Comparison of ENCODE assay signal across 13 cellular contexts in the genomic region with DNA sequence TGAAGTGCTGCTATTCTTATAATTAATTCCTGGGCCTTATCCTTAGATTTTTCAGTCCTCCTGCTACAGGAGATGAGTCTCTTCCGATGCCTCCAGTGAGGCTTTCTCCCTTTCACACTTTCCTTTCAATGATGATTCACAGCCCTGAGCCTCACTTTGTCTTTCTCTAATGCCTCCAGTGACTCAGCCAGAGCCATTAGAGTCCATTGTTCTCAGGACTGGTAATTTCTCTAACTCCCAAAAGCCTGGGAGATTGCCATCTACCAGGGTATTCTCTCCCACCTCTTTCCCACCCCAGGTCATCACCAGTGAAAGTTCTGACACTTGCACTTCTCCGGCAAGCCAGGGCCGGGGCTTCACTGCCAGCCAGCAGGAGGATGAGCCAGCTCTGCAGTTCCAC. TPM values are rescaled to one million over a fixed set of nuclear protein-coding genes. Genes with fewer than 3 reads are reported as not detected.
DNase-seq lines count a peak whose midpoint lies in the region; TF ChIP-seq lines count a peak whose summit lies in the region.
"Had no signal": no experiment of that assay in that cellular context is flagged by ENCODE, and none has a peak within 500 bp of the region (broad histone marks: within the 10 kb centered on the region; RNA-seq: fewer than 3 reads in every experiment).

No MANE protein-coding gene starts in this region.

- DNase-seq in Caki2 (ENCODE audit: low read depth) (peak; percentile 26), LHCN-M2 (ENCODE audit: low read depth) (peak; percentile 68), mammary epithelial cell (peak; percentile 79), iPS DF 4.7 (ENCODE audit: extremely low read depth, low spot score) (peak; percentile 28), left ventricle myocardium inferior (no peak), posterior cingulate gyrus (no peak), DMS153 (lab: John Stamatoyannopoulos, UW) (no peak), substantia nigra (lab: John Stamatoyannopoulos, UW) (no peak)
- DNase-seq: activated CD4-positive, alpha-beta T cell treated with anti-CD3 and anti-CD28 coated beads, Interleukin-2, amount 50 U/mL, for 1 hour; body of pancreas; stimulated activated CD4-positive, alpha-beta T cell treated with anti-CD3 and anti-CD28 coated beads, Interleukin-4, amount 100 ng/mL, for 24 hours had no signal

- H2AFZ ChIP-seq in mammary epithelial cell (ENCODE audit: low read depth, low read length), result no peak overlapping the region

- H3K27me3 ChIP-seq in mammary epithelial cell (ENCODE audit: insufficient read depth, low read length) (no peaks in the 10 kb centered on the region), left ventricle myocardium inferior (ENCODE audit: low read depth) (no peaks in the 10 kb centered on the region)
- H3K27me3 ChIP-seq: body of pancreas, esophagus muscularis mucosa had no signal

- intact Hi-C loops in mammary epithelial cell (cut with micrococcal nuclease), result no loop called here
- intact Hi-C loops in left ventricle myocardium inferior (cut with micrococcal nuclease), result no loop called here
- intact Hi-C loops in posterior cingulate gyrus (cut with DNase I), result no loop called here

- H3K36me3 ChIP-seq in mammary epithelial cell (ENCODE audit: insufficient read depth, low read length) (no peaks in the 10 kb centered on the region), left ventricle myocardium inferior (no peaks in the 10 kb centered on the region)
- H3K36me3 ChIP-seq: esophagus muscularis mucosa had no signal

- CTCF ChIA-PET in mammary epithelial cell (lab: Charles Lee; ENCODE audit: low non-redundant PET), result no interaction called here

- H3K9me3 ChIP-seq in mammary epithelial cell (replicated peaks; ENCODE audit: insufficient read depth, low read length) (no peaks in the 10 kb centered on the region), left ventricle myocardium inferior (replicated peaks) (no peaks in the 10 kb centered on the region)
- H3K9me3 ChIP-seq: body of pancreas, esophagus muscularis mucosa had no signal

- H4K20me1 ChIP-seq in mammary epithelial cell (ENCODE audit: insufficient read depth, low read length), result no peaks in the 10 kb centered on the region

- no peak overlapping the region for H3K4me2 ChIP-seq in mammary epithelial cell (ENCODE audit: insufficient read depth, low read depth, low read length)

- H3K9ac ChIP-seq in mammary epithelial cell (ENCODE audit: insufficient read depth, low read length), result no peak overlapping the region

- in situ Hi-C loops in Caki2 (cut with HindIII; ENCODE audit: low pct_unique_long_range_greater_than_20kb, low sequenced_read_pairs) (no loop called here), mammary epithelial cell (cut with MboI; ENCODE audit: low sequenced_read_pairs in 2 of 2) (loop anchor here (10.0 kb wide), 1 partner anchor 53 kb away; a partner anchor contains a TSS)

- H3K4me3 ChIP-seq in mammary epithelial cell (replicated peaks in 1 of 3; ENCODE audit: insufficient read depth in 1 of 3, low read depth in 2 of 3, low read length in 3 of 3), result no peak overlapping the region
- H3K4me3 ChIP-seq in left ventricle myocardium inferior, result no peak overlapping the region
- H3K4me3 ChIP-seq: body of pancreas, esophagus muscularis mucosa, GM12878 had no signal

- H3K27ac ChIP-seq in mammary epithelial cell (ENCODE audit: insufficient read depth, low read depth, low read length), result no peak overlapping the region
- no peak overlapping the region for H3K27ac ChIP-seq in left ventricle myocardium inferior (replicated peaks)
- no peak overlapping the region for H3K27ac ChIP-seq in substantia nigra (ENCODE audit: low read depth, low read length, poor library complexity, severe bottlenecking)
- H3K27ac ChIP-seq: body of pancreas, esophagus muscularis mucosa had no signal

- WGBS in mammary epithelial cell (ENCODE audit: low coverage, missing lambda C conversion rate), result 69% methylated on average over 3 of the region's 3 CpGs

- BruUV-seq in mammary epithelial cell (replicated peaks; lab: Mats Ljungman, UMichigan), result no TSS peak

- TF ChIP-seq CTCF in mammary epithelial cell (conservative IDR thresholded peaks at IDR 0.05 in 1 of 2, IDR thresholded peaks at IDR 0.05 in 1 of 2; ENCODE audit: extremely low read depth in 1 of 2, insufficient read depth in 1 of 2, low read depth in 1 of 2, low read length in 2 of 2), result no peak
- TF ChIP-seq CTCF in left ventricle myocardium inferior (IDR thresholded peaks at IDR 0.05; ENCODE audit: borderline replicate concordance), result no peak

- no peaks in the 10 kb centered on the region for H3K79me2 ChIP-seq in mammary epithelial cell (ENCODE audit: insufficient read depth, low read length)

- H3K4me1 ChIP-seq in mammary epithelial cell (ENCODE audit: insufficient read depth, low read length), result no peaks in the 10 kb centered on the region
- H3K4me1 ChIP-seq in left ventricle myocardium inferior, result peaks cover 10% of the 10 kb centered on the region

- dilution Hi-C loops in mammary epithelial cell (cut with HindIII; ENCODE audit: low sequenced_read_pairs), result no loop called here

RNA-seq across cellular contexts. Expression of a gene that starts 49.6 kb away (rescaled TPM):
- 23.5 and 53.1 TPM in 2 replicates for total RNA-seq in Caki2 (2014; rRNA removed; shearing (Covaris generic); ENCODE audit: low replicate concordance)
- total RNA-seq in LHCN-M2 (2014; rRNA removed) (59.8 and 64.0 TPM in 2 replicates), mammary epithelial cell (10 to 100 TPM; 37.8 to 84.0 TPM), left ventricle myocardium inferior (29.0 TPM)
- 34.8 TPM for polyA plus RNA-seq in LHCN-M2 (2012)
- 21.3 TPM for polyA plus RNA-seq in mammary epithelial cell
- polyA minus RNA-seq in mammary epithelial cell, result 2.6 TPM

Comparison
In these comparisons a context has a peak if more than half of its experiments do, and no peak if none do; other contexts are left out.
1. DNase-seq: peak in Caki2 (single experiment), LHCN-M2 (single experiment), mammary epithelial cell (single experiment) and iPS DF 4.7 (single experiment); none in left ventricle myocardium inferior (single experiment), posterior cingulate gyrus (0 of 10), DMS153 (single experiment) and substantia nigra (0 of 49).